2 cellular contexts compared by ENCODE assay signal in the genomic region with DNA sequence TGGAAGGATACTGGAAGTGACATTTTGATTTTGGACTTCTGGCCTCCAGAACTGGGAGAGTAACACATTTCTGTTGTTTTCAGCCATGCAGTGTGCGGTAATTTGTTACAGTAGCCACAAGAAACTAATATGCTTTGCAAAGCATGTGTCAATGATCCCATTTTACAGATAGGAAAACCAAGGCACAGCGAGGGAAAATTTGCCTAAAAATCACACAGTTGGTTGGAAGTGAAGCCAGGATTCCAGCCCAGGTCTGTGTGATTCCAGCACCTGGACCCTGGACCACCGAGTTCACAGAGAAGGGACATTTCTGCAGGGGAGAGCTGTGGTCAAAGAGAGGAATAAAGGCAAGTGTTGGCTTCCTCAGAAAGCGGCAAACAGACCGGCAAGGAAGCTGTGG.
A peak's percentile ranks its signal among the peaks of the same experiment; 100 is the strongest.
TF ChIP-seq lines count a peak whose summit lies in the region.

No MANE protein-coding gene starts in this region.

TF ChIP-seq in A549, 52 proteins besides CTCF, POLR2A, EP300 and RAD21 (continued from another document):
- TF ChIP-seq ZNF302 (CRISPR knock-in tag; IDR thresholded peaks at IDR 0.05) (no peak), CBX2 (IDR thresholded peaks at IDR 0.05; ENCODE audit: borderline replicate concordance, low read depth) (no peak), ESRRA (IDR thresholded peaks at IDR 0.05; ENCODE audit: borderline replicate concordance, low read length) (no peak), SMC3 (IDR thresholded peaks at IDR 0.05) (no peak), EHMT2 (IDR thresholded peaks at IDR 0.05; ENCODE audit: low read depth) (no peak), MAX (IDR thresholded peaks at IDR 0.05) (0 out of 2 replicates have a peak, but pooled peaks have one; percentile 14), ZC3H11A (IDR thresholded peaks at IDR 0.05) (no peak), ELK1 (IDR thresholded peaks at IDR 0.05; ENCODE audit: low read depth, low read length) (no peak), USF2 (IDR thresholded peaks at IDR 0.05) (no peak), ZSCAN20 (CRISPR knock-in tag; IDR thresholded peaks at IDR 0.05) (no peak), KDM5A (IDR thresholded peaks at IDR 0.05) (no peak), TFCP2L1 (CRISPR knock-in tag; IDR thresholded peaks at IDR 0.05) (no peak), RCOR1 (IDR thresholded peaks at IDR 0.05; ENCODE audit: low read depth, low read length) (no peak), NFE2L2 (conservative IDR thresholded peaks at IDR 0.05; ENCODE audit: low read length) (no peak), RFX5 (IDR thresholded peaks at IDR 0.05) (no peak), CHD4 (IDR thresholded peaks at IDR 0.05; ENCODE audit: borderline replicate concordance) (peak; percentile 82; the same call in 1 of the 2 replicates), MYC (IDR thresholded peaks at IDR 0.05; ENCODE audit: borderline replicate concordance, low read length) (no peak), KDM1A (IDR thresholded peaks at IDR 0.05; ENCODE audit: low read depth) (peak; percentile 97), HOXB5 (CRISPR knock-in tag; IDR thresholded peaks at IDR 0.05) (no peak), POLR2AphosphoS2 (conservative IDR thresholded peaks at IDR 0.05; ENCODE audit: low read length) (no peak), BCL3 (IDR thresholded peaks at IDR 0.05) (no peak), EHF (CRISPR knock-in tag; IDR thresholded peaks at IDR 0.05) (no peak), NPAS2 (CRISPR knock-in tag; IDR thresholded peaks at IDR 0.05; ENCODE audit: borderline replicate concordance) (no peak), HOXB13 (CRISPR knock-in tag; IDR thresholded peaks at IDR 0.05; ENCODE audit: low read depth) (no peak), HOXA7 (CRISPR knock-in tag; IDR thresholded peaks at IDR 0.05) (no peak)
- TF ChIP-seq, protein P1, sequence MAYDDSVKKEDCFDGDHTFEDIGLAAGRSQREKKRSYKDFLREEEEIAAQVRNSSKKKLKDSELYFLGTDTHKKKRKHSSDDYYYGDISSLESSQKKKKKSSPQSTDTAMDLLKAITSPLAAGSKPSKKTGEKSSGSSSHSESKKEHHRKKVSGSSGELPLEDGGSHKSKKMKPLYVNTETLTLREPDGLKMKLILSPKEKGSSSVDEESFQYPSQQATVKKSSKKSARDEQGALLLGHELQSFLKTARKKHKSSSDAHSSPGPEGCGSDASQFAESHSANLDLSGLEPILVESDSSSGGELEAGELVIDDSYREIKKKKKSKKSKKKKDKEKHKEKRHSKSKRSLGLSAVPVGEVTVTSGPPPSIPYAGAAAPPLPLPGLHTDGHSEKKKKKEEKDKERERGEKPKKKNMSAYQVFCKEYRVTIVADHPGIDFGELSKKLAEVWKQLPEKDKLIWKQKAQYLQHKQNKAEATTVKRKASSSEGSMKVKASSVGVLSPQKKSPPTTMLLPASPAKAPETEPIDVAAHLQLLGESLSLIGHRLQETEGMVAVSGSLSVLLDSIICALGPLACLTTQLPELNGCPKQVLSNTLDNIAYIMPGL (CRISPR knock-in tag; IDR thresholded peaks at IDR 0.05; ENCODE audit: borderline replicate concordance) = no peak
- TF ChIP-seq, protein P2, sequence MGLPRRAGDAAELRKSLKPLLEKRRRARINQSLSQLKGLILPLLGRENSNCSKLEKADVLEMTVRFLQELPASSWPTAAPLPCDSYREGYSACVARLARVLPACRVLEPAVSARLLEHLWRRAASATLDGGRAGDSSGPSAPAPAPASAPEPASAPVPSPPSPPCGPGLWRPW (IDR thresholded peaks at IDR 0.05) = no peak
TF ChIP-seq in A549: peak in this region for 4.

TF ChIP-seq in GM23338, 12 proteins besides CTCF, POLR2A, EP300 and RAD21 (continued from another document):
- TF ChIP-seq ZNF462 (CRISPR knock-in tag; IDR thresholded peaks at IDR 0.05) (no peak), REST (IDR thresholded peaks at IDR 0.05; ENCODE audit: unreplicated experiment) (no peak), NANOG (IDR thresholded peaks at IDR 0.05; ENCODE audit: borderline replicate concordance) (no peak)
